Comparison of ENCODE assay signal across 1 cellular context in the genomic region with DNA sequence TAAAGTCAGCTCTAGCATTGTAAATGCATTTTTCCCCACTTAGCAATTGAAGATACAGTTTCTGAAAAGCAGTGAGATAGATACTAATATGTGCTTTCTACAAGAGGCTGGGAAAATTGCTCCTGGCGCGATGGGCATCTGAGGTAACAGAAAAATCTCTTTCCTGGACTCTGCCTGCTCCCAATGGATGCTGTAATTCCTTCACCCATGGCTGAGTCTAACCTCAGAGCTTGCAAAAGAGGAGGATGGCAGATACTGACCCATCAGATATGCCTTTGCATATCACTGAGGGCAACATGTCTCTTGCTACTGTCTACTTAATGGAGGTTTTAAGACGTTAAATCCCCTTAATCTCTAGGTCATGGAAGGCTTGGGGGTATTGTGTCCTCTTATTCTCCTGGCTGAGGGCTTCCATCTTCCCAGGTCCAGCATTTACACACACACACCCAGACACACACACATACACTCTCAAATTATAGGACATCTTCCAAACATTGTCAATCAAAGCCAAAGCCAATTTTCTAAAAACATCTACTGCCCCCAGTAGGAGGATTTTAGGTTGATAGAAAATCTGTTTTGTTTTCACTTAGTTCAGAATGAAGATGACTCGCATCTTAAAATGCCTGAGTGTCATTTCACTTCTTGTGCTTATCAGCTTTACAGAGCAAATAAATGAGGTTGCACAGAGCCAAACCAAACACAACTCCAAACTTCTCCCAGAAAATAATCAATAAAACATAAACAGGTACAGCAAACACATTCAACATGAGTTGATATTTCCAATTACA.
TF ChIP-seq lines count a peak whose summit lies in the region.

No MANE protein-coding gene starts in this region.

TF ChIP-seq in H1, 55 proteins besides CTCF, POLR2A, EP300 and RAD21 (continued from another document):
- TF ChIP-seq RXRA (IDR thresholded peaks at IDR 0.05; ENCODE audit: insufficient read depth, low read depth, low read length) (no peak), GTF2F1 (IDR thresholded peaks at IDR 0.05; ENCODE audit: borderline replicate concordance, low read depth, low read length) (no peak), NRF1 (IDR thresholded peaks at IDR 0.05; ENCODE audit: low read depth, low read length) (no peak)
